1 cellular context compared by ENCODE assay signal in genomic region chr6:128598561-128598960, GRCh38.
A peak's percentile ranks its signal among the peaks of the same experiment; 100 is the strongest.
TF ChIP-seq lines count a peak whose summit lies in the region.

No MANE protein-coding gene starts in this region.

TF ChIP-seq in HCT116, 20 proteins besides CTCF, POLR2A, EP300 and RAD21 (continued from another document):
- TF ChIP-seq REST (IDR thresholded peaks at IDR 0.05; ENCODE audit: low read depth) (no peak), JUND (IDR thresholded peaks at IDR 0.05) (peak; percentile 56), CBX3 (IDR thresholded peaks at IDR 0.05; ENCODE audit: low read depth) (no peak), SRF (IDR thresholded peaks at IDR 0.05; ENCODE audit: low read depth) (no peak), ZFX (IDR thresholded peaks at IDR 0.05) (no peak)
